In the genomic region with DNA sequence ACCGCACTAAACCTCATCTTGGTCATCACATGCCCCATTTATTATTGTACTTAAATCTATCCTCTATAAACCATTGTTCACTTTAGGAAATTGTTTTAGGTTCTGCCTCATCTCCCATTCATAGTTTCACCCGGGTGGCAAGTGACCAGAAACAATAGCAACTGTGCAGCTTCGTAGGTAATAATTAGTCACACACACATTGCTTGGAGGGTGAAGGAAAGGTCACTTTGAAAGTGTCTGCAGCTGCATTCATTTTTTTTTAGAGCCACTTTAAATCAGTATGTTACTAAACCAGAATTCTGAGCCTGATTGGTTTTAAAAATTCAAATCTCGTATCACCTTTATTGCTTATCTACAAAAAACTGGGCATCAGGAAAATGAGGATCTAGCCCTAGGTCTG, we compare ENCODE assay signal across 16 cellular contexts.
DNase-seq lines count a peak whose midpoint lies in the region; FAIRE-seq and TF ChIP-seq lines count a peak whose summit lies in the region.
"Had no signal": no experiment of that assay in that cellular context is flagged by ENCODE, and none has a peak within 500 bp of the region (broad histone marks: within the 10 kb centered on the region; RNA-seq: fewer than 3 reads in every experiment).

No MANE protein-coding gene starts in this region.

- no peaks in the 10 kb centered on the region for H3K4me1 Mint-ChIP-seq in activated CD4-positive, alpha-beta memory T cell treated with anti-CD3 and anti-CD28 coated beads, Interleukin-2, amount 10 ng/mL, durations not matched to agents 7 days and 5 days
- H3K4me1 Mint-ChIP-seq: CD14-positive monocyte, T-helper 17 cell had no signal

- no peak for DNase-seq in D721Med (ENCODE audit: insufficient read length, low spot score)
- DNase-seq in HT-29 (ENCODE audit: low spot score) = peak; percentile 18
- DNase-seq in astrocyte of the cerebellum (ENCODE audit: low read depth) = peak; percentile 59
- DNase-seq in lung microvascular endothelial cell (ENCODE audit: low read depth in 2 of 2) = peak; percentile 82 to 93
- no peak for DNase-seq in activated CD4-positive, alpha-beta memory T cell treated with anti-CD3 and anti-CD28 coated beads, Interleukin-2, amount 10 ng/mL, durations not matched to agents 7 days and 5 days
- no peak for DNase-seq in brain microvascular endothelial cell
- DNase-seq in NCI-H146 (lab: John Stamatoyannopoulos, UW) = no peak
- DNase-seq in GM10248 (ENCODE audit: extremely low spot score) = no peak
- DNase-seq: activated CD4-positive, alpha-beta T cell treated with anti-CD3 and anti-CD28 coated beads for 48 hours; activated T-cell treated with anti-CD3 and anti-CD28 coated beads, Interleukin-2, amount 50 U/mL, for 72 hours; amniotic stem cell; GF-D8; NCI-H345; spleen; T-helper 17 cell had no signal

- CTCF ChIA-PET in activated CD4-positive, alpha-beta memory T cell treated with anti-CD3 and anti-CD28 coated beads, Interleukin-2, amount 10 ng/mL, durations not matched to agents 7 days and 5 days (lab: Charles Lee) = no interaction called here
- CTCF ChIA-PET in GM10248 (lab: Yijun Ruan, JAX) = no interaction called here

- in situ Hi-C loops in astrocyte of the cerebellum (cut with HindIII; ENCODE audit: low sequenced_read_pairs) = no loop called here
- in situ Hi-C loops in brain microvascular endothelial cell (cut with HindIII; ENCODE audit: low pct_ligation_motif_present, low sequenced_read_pairs) = no loop called here

- H3K4me3 ChIP-seq in astrocyte of the cerebellum (ENCODE audit: low read depth, low read length) (no peak overlapping the region), brain microvascular endothelial cell (ENCODE audit: low read depth, low read length) (no peak overlapping the region)
- H3K4me3 ChIP-seq: spleen had no signal

- no peak overlapping the region for H3K4me3 Mint-ChIP-seq in activated CD4-positive, alpha-beta memory T cell treated with anti-CD3 and anti-CD28 coated beads, Interleukin-2, amount 10 ng/mL, durations not matched to agents 7 days and 5 days
- H3K4me3 Mint-ChIP-seq: activated T-cell treated with anti-CD3 and anti-CD28 coated beads, Interleukin-2, amount 50 U/mL, for 72 hours; CD14-positive monocyte; T-helper 17 cell had no signal

- peaks cover 2% of the 10 kb centered on the region for H3K27me3 ChIP-seq in brain microvascular endothelial cell (replicated peaks)
- H3K27me3 ChIP-seq: spleen had no signal

- H3K36me3 ChIP-seq in brain microvascular endothelial cell (replicated peaks) = no peaks in the 10 kb centered on the region
- H3K36me3 ChIP-seq: spleen had no signal

- POLR2A ChIA-PET in activated CD4-positive, alpha-beta memory T cell treated with anti-CD3 and anti-CD28 coated beads, Interleukin-2, amount 10 ng/mL, durations not matched to agents 7 days and 5 days (lab: Charles Lee) = no interaction called here
- POLR2A ChIA-PET in GM10248 (lab: Yijun Ruan, JAX) = no interaction called here

- no peak overlapping the region for H3K27ac ChIP-seq in brain microvascular endothelial cell
- H3K27ac ChIP-seq: spleen had no signal

- H3K27me3 Mint-ChIP-seq in activated CD4-positive, alpha-beta memory T cell treated with anti-CD3 and anti-CD28 coated beads, Interleukin-2, amount 10 ng/mL, durations not matched to agents 7 days and 5 days = no peaks in the 10 kb centered on the region

- no peak overlapping the region for H3K27ac Mint-ChIP-seq in activated CD4-positive, alpha-beta memory T cell treated with anti-CD3 and anti-CD28 coated beads, Interleukin-2, amount 10 ng/mL, durations not matched to agents 7 days and 5 days
- H3K27ac Mint-ChIP-seq: activated T-cell treated with anti-CD3 and anti-CD28 coated beads, Interleukin-2, amount 50 U/mL, for 72 hours; CD14-positive monocyte; T-helper 17 cell had no signal

- TF ChIP-seq CTCF in D721Med (IDR thresholded peaks at IDR 0.05; ENCODE audit: insufficient read depth, missing control alignments) = no peak
- TF ChIP-seq CTCF in astrocyte of the cerebellum (IDR thresholded peaks at IDR 0.05; ENCODE audit: low read depth, low read length, missing control alignments) = no peak
- no peak for TF ChIP-seq CTCF in brain microvascular endothelial cell (IDR thresholded peaks at IDR 0.05; ENCODE audit: low read depth, low read length, missing control alignments)
- TF ChIP-seq CTCF in GM10248 (IDR thresholded peaks at IDR 0.05; ENCODE audit: control extremely low read depth, extremely low read depth, low read depth, missing control alignments) = no peak

- peak; percentile 53 for FAIRE-seq in D721Med (lab: Jason Lieb, UNC)

- H3K9me3 Mint-ChIP-seq in activated CD4-positive, alpha-beta memory T cell treated with anti-CD3 and anti-CD28 coated beads, Interleukin-2, amount 10 ng/mL, durations not matched to agents 7 days and 5 days = no peaks in the 10 kb centered on the region

- no peaks in the 10 kb centered on the region for H3K36me3 Mint-ChIP-seq in activated CD4-positive, alpha-beta memory T cell treated with anti-CD3 and anti-CD28 coated beads, Interleukin-2, amount 10 ng/mL, durations not matched to agents 7 days and 5 days (ENCODE audit: low read depth)
- H3K36me3 Mint-ChIP-seq: CD14-positive monocyte had no signal

Comparison
In these comparisons a context has a peak if more than half of its experiments do, and no peak if none do; other contexts are left out.
1. DNase-seq: peak in HT-29 (single experiment), astrocyte of the cerebellum (single experiment) and lung microvascular endothelial cell (2 of 2); none in D721Med (single experiment), activated CD4-positive, alpha-beta memory T cell treated with anti-CD3 and anti-CD28 coated beads, Interleukin-2, amount 10 ng/mL, durations not matched to agents 7 days and 5 days (single experiment), brain microvascular endothelial cell (single experiment), NCI-H146 (single experiment) and GM10248 (single experiment).